8 cellular contexts compared by ENCODE assay signal in the genomic region with DNA sequence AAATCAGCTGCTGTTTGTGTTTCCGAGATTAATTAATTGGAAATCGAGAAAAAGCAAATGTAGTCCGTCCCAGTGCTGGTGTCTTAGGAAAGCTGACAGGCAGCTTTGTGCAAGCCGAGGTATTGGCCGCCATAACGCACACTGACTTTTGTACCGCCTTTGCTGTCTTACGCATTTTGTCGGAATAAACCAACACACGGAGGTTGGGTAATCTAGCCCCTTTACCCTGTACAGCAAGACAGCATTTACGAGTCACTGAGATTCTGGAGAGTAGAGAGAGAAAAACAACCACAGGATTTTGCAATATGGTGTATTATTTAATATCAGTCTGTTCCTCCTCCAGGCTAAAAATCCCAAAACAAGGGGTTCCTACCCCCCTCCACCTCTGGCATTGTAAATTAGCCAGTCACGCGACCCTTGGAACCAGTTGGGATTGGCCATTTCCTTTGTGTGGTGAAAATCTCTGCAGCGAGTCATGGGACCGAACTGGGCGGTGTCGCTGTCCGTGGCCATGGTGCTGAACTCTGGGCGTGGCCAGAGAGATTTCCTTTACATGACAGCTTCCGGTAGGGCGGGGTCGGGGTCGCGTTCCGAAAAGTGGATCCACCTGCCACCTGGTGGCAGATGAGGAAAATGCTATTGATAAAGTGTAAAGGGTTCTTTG. TPM values are rescaled to one million over a fixed set of nuclear protein-coding genes. Genes with fewer than 3 reads are reported as not detected.
DNase-seq lines count a peak whose midpoint lies in the region; ATAC-seq and TF ChIP-seq lines count a peak whose summit lies in the region.

No MANE protein-coding gene starts in this region.

- no peaks in the 10 kb centered on the region for H3K4me1 ChIP-seq in ectodermal cell (ENCODE audit: control insufficient read depth, insufficient read depth, low read length)
- no peaks in the 10 kb centered on the region for H3K4me1 ChIP-seq in right lobe of liver

- H3K4me3 ChIP-seq in GM08714 (ENCODE audit: low read length) (peak overlapping the region; percentile 15; the same call in 1 of the 2 replicates), ectodermal cell (ENCODE audit: insufficient read depth, low read depth, low read length) (peak overlapping the region; percentile 67), right lobe of liver (peak overlapping the region; percentile 0 to 36 (median 29))

- peak; percentile 62 to 83 (median 70) for TF ChIP-seq CTCF in right lobe of liver (IDR thresholded peaks at IDR 0.05)

- peak overlapping the region; percentile 86 for H3K27ac ChIP-seq in ectodermal cell (ENCODE audit: insufficient read depth, low read depth, low read length, poor library complexity, severe bottlenecking)
- peak overlapping the region in 1 of 3 donors; percentile 12 for H3K27ac ChIP-seq in right lobe of liver

- ATAC-seq in HG03342 (IDR thresholded peaks at IDR 0.05; ENCODE audit: unreplicated experiment) (peak; percentile 88), right lobe of liver (peak; percentile 98 to 99 (median 99)), HG03432 (IDR thresholded peaks at IDR 0.05; ENCODE audit: unreplicated experiment) (no peak)

- H3K27me3 ChIP-seq in ectodermal cell (ENCODE audit: control insufficient read depth, insufficient read depth, low read length, poor library complexity, severe bottlenecking), result no peaks in the 10 kb centered on the region
- H3K27me3 ChIP-seq in right lobe of liver, result peaks cover 7 to 11% of the 10 kb centered on the region in 2 donors

- WGBS in ectodermal cell, 2 experiments, result 0% methylated on average over 24 to 25 of the region's 25 CpGs
- WGBS in right lobe of liver (ENCODE audit: insufficient coverage, low coverage, low lambda C conversion rate, missing lambda C conversion rate), result 1% methylated on average over 25 of the region's 25 CpGs

- peak; percentile 97 to 98 for DNase-seq in NCI-H524 (lab: John Stamatoyannopoulos, UW)
- DNase-seq in activated CD4-positive, alpha-beta T cell treated with anti-CD3 and anti-CD28 coated beads, Interleukin-2, amount 50 U/mL, for 24 hours (ENCODE audit: low read depth in 1 of 2, low spot score in 1 of 2), result peak; percentile 24 to 47
- peak; percentile 85 to 91 (median 89) for DNase-seq in right lobe of liver
- peak; percentile 67 for DNase-seq in stimulated activated CD4-positive, alpha-beta T cell treated with anti-CD3 and anti-CD28 coated beads, Interleukin-4, amount 100 ng/mL, for 24 hours

- H3K9me3 ChIP-seq in ectodermal cell (ENCODE audit: control insufficient read depth, low read length) (no peaks in the 10 kb centered on the region), right lobe of liver (no peaks in the 10 kb centered on the region)

- H3K36me3 ChIP-seq in ectodermal cell (ENCODE audit: control insufficient read depth, insufficient read depth, low read length) (no peaks in the 10 kb centered on the region), right lobe of liver (no peaks in the 10 kb centered on the region)

- peak; percentile 79 for TF ChIP-seq POLR2A in right lobe of liver (IDR thresholded peaks at IDR 0.05)

- intact Hi-C loops in right lobe of liver (cut with DNase I), result loop anchor here in 1 of 2 donors (10.0 kb wide), 1 partner anchor 156 kb away; the partner anchor contains the start of gene PCDHA13

RNA-seq across cellular contexts. Expression of gene PCDHB1, which starts 10.3 kb away (rescaled TPM):
- 0.13 TPM for polyA plus RNA-seq in ectodermal cell (2013, experiment 1 of 4)
- 0.05 TPM for polyA plus RNA-seq in ectodermal cell (2013, experiment 2 of 4)
- polyA plus RNA-seq in ectodermal cell (2013, experiment 3 of 4), result 0.11 TPM
- polyA plus RNA-seq in ectodermal cell (2013, experiment 4 of 4), result 0.08 TPM
- total RNA-seq in right lobe of liver, result not detected

RNA-seq across cellular contexts. Expression of gene PCDHB2, which starts 53.5 kb away (rescaled TPM):
- polyA plus RNA-seq in ectodermal cell (2013, experiment 1 of 4), result 32.6 TPM
- polyA plus RNA-seq in ectodermal cell (2013, experiment 2 of 4), result 34.7 TPM
- polyA plus RNA-seq in ectodermal cell (2013, experiment 3 of 4), result 29.5 TPM
- polyA plus RNA-seq in ectodermal cell (2013, experiment 4 of 4), result 31.5 TPM
- total RNA-seq in right lobe of liver, result under 1 TPM in 3 of 6 experiments, not detected in 3; 0.11 to 0.19 (median 0.14) TPM

RNA-seq across cellular contexts. Expression of gene PCDHB3, which starts 59.4 kb away (rescaled TPM):
- 3.5 TPM for polyA plus RNA-seq in ectodermal cell (2013, experiment 1 of 4)
- 4.6 TPM for polyA plus RNA-seq in ectodermal cell (2013, experiment 2 of 4)
- polyA plus RNA-seq in ectodermal cell (2013, experiment 3 of 4), result 2.6 TPM
- polyA plus RNA-seq in ectodermal cell (2013, experiment 4 of 4), result 4.0 TPM
- total RNA-seq in right lobe of liver, result under 1 TPM in 3 of 6 experiments, not detected in 3; 0.07 to 0.31 (median 0.30) TPM

Comparison
In these comparisons a context has a peak if more than half of its experiments do, and no peak if none do; other contexts are left out.
1. H3K4me3 ChIP-seq: peak in every context shown above with its lines; median percentile 67 in ectodermal cell; 29 in right lobe of liver; 15 in GM08714.
2. DNase-seq: peak in every context shown above with its lines; median percentile 98 in NCI-H524; 89 in right lobe of liver; 67 in stimulated activated CD4-positive, alpha-beta T cell treated with anti-CD3 and anti-CD28 coated beads, Interleukin-4, amount 100 ng/mL, for 24 hours; 36 in activated CD4-positive, alpha-beta T cell treated with anti-CD3 and anti-CD28 coated beads, Interleukin-2, amount 50 U/mL, for 24 hours.